In genomic region chr4:21191304-21191703, GRCh38 we compare ENCODE assay signal across 31 cellular contexts.
"Had no signal": no experiment of that assay in that cellular context is flagged by ENCODE, and none has a peak within 500 bp of the region (broad histone marks: within the 10 kb centered on the region; RNA-seq: fewer than 3 reads in every experiment).

No MANE protein-coding gene starts in this region.

- ATAC-seq: activated CD8-positive, alpha-beta T cell treated with anti-CD3 and anti-CD28 coated beads, Interleukin-2, amount 10 ng/mL, durations not matched to agents 7 days and 5 days; T-cell had no signal

- DNase-seq: activated CD4-positive, alpha-beta T cell treated with anti-CD3 and anti-CD28 coated beads for 48 hours; activated CD4-positive, alpha-beta T cell treated with anti-CD3 and anti-CD28 coated beads, Interleukin-2, amount 50 U/mL, for 4 hours; activated CD4-positive, CD25-positive, alpha-beta regulatory T cell treated with anti-CD3 and anti-CD28 coated beads, Interleukin-2, amount 50 U/mL, for 72 hours; activated CD8-positive, alpha-beta memory T cell treated with anti-CD3 and anti-CD28 coated beads, Interleukin-2, amount 50 U/mL, for 48 hours; activated CD8-positive, alpha-beta T cell treated with anti-CD3 and anti-CD28 coated beads, Interleukin-2, amount 10 ng/mL, durations not matched to agents 7 days and 5 days; activated effector memory CD4-positive, alpha-beta T cell treated with Interleukin-2 at 50 U/mL for 16 hours; activated naive CD4-positive, alpha-beta T cell; activated T-cell treated with anti-CD3 and anti-CD28 coated beads, Interleukin-2, amount 50 U/mL, for 1 hour; aorta; caudate nucleus; colonic mucosa; KG1; MG63; MV-4-11; NCI-H1092 treated with DMSO at 0.1 percent for 48 hours; NCI-H1417 treated with DMSO at 0.1 percent for 48 hours; NCI-H1694 treated with DMSO at 0.1 percent for 48 hours; NCI-H2029 treated with DMSO at 0.1 percent for 48 hours; NCI-H446; NCI-H524; NCI-H748 treated with DMSO at 0.1 percent for 48 hours; NK-92 treated with Interleukin-12 subunit alpha and Interleukin-12 subunit beta, amount 100 ng/mL, for 24 hours; OCI-M1; Peyer's patch; SHP77 treated with DMSO at 0.1 percent for 48 hours; T-cell had no signal

- H3K27me3 Mint-ChIP-seq: T-cell had no signal

- H3K36me3 ChIP-seq: breast epithelium, colonic mucosa, MG63, Peyer's patch had no signal

- H3K27ac ChIP-seq: breast epithelium, colonic mucosa, Peyer's patch, RWPE1, VCaP had no signal

- H3K4me3 ChIP-seq: breast epithelium, colonic mucosa, MG63, Peyer's patch had no signal

- H3K27me3 ChIP-seq: breast epithelium, colonic mucosa, MG63, Peyer's patch had no signal

- H3K4me1 Mint-ChIP-seq: activated naive CD4-positive, alpha-beta T cell treated with anti-CD3 and anti-CD28 coated beads, Interleukin-2, amount 50 U/mL, for 24 hours; T-cell had no signal

- H3K27ac Mint-ChIP-seq: activated CD8-positive, alpha-beta T cell treated with anti-CD3 and anti-CD28 coated beads, Interleukin-2, amount 10 ng/mL, durations not matched to agents 7 days and 5 days; activated naive CD4-positive, alpha-beta T cell treated with anti-CD3 and anti-CD28 coated beads, Interleukin-2, amount 50 U/mL, for 24 hours; activated T-helper 1 cell treated with anti-CD3 and anti-CD28 coated beads, Interleukin-12 subunit alpha, Interleukin-12 subunit beta, Interleukin-2, Interleukin-4 antibody, amounts not matched to agents 30 ng/mL and 10 ng/mL and 1 ng/mL, durations not matched to agents 14 hours and 24 hours and 36 hours; T-cell had no signal

- H3K9me3 ChIP-seq: breast epithelium, colonic mucosa, MG63, Peyer's patch had no signal

- H3K36me3 Mint-ChIP-seq: activated naive CD4-positive, alpha-beta T cell treated with anti-CD3 and anti-CD28 coated beads, Interleukin-2, amount 50 U/mL, for 24 hours; T-cell had no signal

- H3K4me3 Mint-ChIP-seq: activated CD8-positive, alpha-beta T cell treated with anti-CD3 and anti-CD28 coated beads, Interleukin-2, amount 10 ng/mL, durations not matched to agents 7 days and 5 days; activated naive CD4-positive, alpha-beta T cell treated with anti-CD3 and anti-CD28 coated beads, Interleukin-2, amount 50 U/mL, for 24 hours; activated T-helper 1 cell treated with anti-CD3 and anti-CD28 coated beads, Interleukin-12 subunit alpha, Interleukin-12 subunit beta, Interleukin-2, Interleukin-4 antibody, amounts not matched to agents 30 ng/mL and 10 ng/mL and 1 ng/mL, durations not matched to agents 14 hours and 24 hours and 36 hours; T-cell had no signal

- H3K4me1 ChIP-seq: breast epithelium, colonic mucosa, Peyer's patch had no signal
